Comparison of ENCODE assay signal across 25 cellular contexts in genomic region chr4:12120968-12121367, GRCh38.
DNase-seq lines count a peak whose midpoint lies in the region; ATAC-seq and TF ChIP-seq lines count a peak whose summit lies in the region.
"Had no signal": no experiment of that assay in that cellular context is flagged by ENCODE, and none has a peak within 500 bp of the region (broad histone marks: within the 10 kb centered on the region; RNA-seq: fewer than 3 reads in every experiment).

No MANE protein-coding gene starts in this region.

- H3K4me3 ChIP-seq in right atrium auricular region = no peak overlapping the region
- H3K4me3 ChIP-seq: HAP-1, K562, SJCRH30 had no signal

- no peaks in the 10 kb centered on the region for H3K9me3 ChIP-seq in right atrium auricular region
- H3K9me3 ChIP-seq: HAP-1, SJCRH30 had no signal

- DNase-seq in DMS153 (lab: John Stamatoyannopoulos, UW) (peak; percentile 39), DMS153 treated with DMSO at 0.1 percent for 48 hours (lab: John Stamatoyannopoulos, UW; ENCODE audit: unreplicated experiment) (no peak), left cardiac atrium (no peak), right atrium auricular region (ENCODE audit: low spot score) (no peak), NCI-H748 treated with DMSO at 0.1 percent for 48 hours (lab: John Stamatoyannopoulos, UW) (peak; percentile 30)
- DNase-seq in activated CD8-positive, alpha-beta memory T cell treated with anti-CD3 and anti-CD28 coated beads for 24 hours = no peak
- DNase-seq: CD8-positive, alpha-beta T cell; DMS 273 treated with DMSO at 0.1 percent for 48 hours; GOT3; HFFc6; Kasumi-1; NCI-H1092 treated with DMSO at 0.1 percent for 48 hours; NCI-H1436; NCI-H187 treated with DMSO at 0.1 percent for 48 hours; NCI-H2227 treated with DMSO at 0.1 percent for 48 hours; NCI-H524 treated with DMSO at 0.1 percent for 48 hours; SJCRH30 had no signal

- no peak overlapping the region for H3K27ac ChIP-seq in right atrium auricular region
- H3K27ac ChIP-seq: 22Rv1, C4-2B, RWPE1, SJCRH30 had no signal

- peak; percentile 66 to 80 for ATAC-seq in left cardiac atrium
- ATAC-seq in GM18858 (IDR thresholded peaks at IDR 0.05; ENCODE audit: unreplicated experiment) = no peak
- ATAC-seq: CD8-positive, alpha-beta T cell; K562; Panc1; SK-N-SH treated with all-trans-retinoic acid at 6 μM for 48 hours had no signal

- intact Hi-C loops in left cardiac atrium (cut with DNase I) = no loop called here

- no peaks in the 10 kb centered on the region for H3K36me3 ChIP-seq in right atrium auricular region
- H3K36me3 ChIP-seq: HAP-1, SJCRH30 had no signal

- TF ChIP-seq CTCF in right atrium auricular region (IDR thresholded peaks at IDR 0.05) = no peak

- peaks cover 0 to 4% of the 10 kb centered on the region in 2 donors for H3K4me1 ChIP-seq in right atrium auricular region
- H3K4me1 ChIP-seq: HAP-1, SJCRH30 had no signal

- H3K27me3 ChIP-seq in right atrium auricular region = no peaks in the 10 kb centered on the region
- H3K27me3 ChIP-seq: SJCRH30 had no signal

Comparison
In these comparisons a context has a peak if more than half of its experiments do, and no peak if none do; other contexts are left out.
1. DNase-seq: peak in DMS153 (single experiment) and NCI-H748 treated with DMSO at 0.1 percent for 48 hours (single experiment); none in DMS153 treated with DMSO at 0.1 percent for 48 hours (single experiment), left cardiac atrium (single experiment), right atrium auricular region (single experiment) and activated CD8-positive, alpha-beta memory T cell treated with anti-CD3 and anti-CD28 coated beads for 24 hours (single experiment).